37 cellular contexts compared by ENCODE assay signal in the genomic region with DNA sequence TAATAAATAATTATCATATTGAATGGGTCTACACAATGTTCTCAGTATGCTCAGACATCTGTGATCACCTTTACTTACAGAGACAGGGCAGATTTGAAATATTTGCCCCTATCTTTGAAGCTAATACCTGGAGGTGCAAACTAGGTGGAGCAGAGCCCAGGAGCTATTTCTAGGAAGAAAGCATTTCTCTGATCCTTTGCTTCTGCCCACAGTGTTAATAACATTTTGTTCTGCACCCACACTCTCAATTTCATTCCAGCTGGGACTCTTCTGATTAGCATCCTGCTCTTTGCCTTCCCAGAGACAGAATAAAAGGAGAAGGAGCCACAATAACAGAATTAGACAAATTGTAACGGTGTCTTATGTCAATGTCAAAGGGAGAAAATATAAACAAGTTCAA.
"Had no signal": no experiment of that assay in that cellular context is flagged by ENCODE, and none has a peak within 500 bp of the region (broad histone marks: within the 10 kb centered on the region; RNA-seq: fewer than 3 reads in every experiment).

No MANE protein-coding gene starts in this region.

- H3K36me3 Mint-ChIP-seq: activated naive CD4-positive, alpha-beta T cell treated with anti-CD3 and anti-CD28 coated beads, Interleukin-2, amount 10 ng/mL, durations not matched to agents 7 days and 5 days; activated naive CD4-positive, alpha-beta T cell treated with anti-CD3 and anti-CD28 coated beads, Interleukin-2, amount 50 U/mL, for 24 hours; activated naive CD4-positive, alpha-beta T cell treated with anti-CD3 and anti-CD28 coated beads, Interleukin-2, amount 50 U/mL, for 72 hours; activated naive CD8-positive, alpha-beta T cell; activated naive CD8-positive, alpha-beta T cell treated with anti-CD3 and anti-CD28 coated beads for 36 hours; activated naive CD8-positive, alpha-beta T cell treated with anti-CD3 and anti-CD28 coated beads, Interleukin-2, amount 10 ng/mL, durations not matched to agents 7 days and 5 days; brain had no signal

- ATAC-seq: activated naive CD4-positive, alpha-beta T cell treated with anti-CD3 and anti-CD28 coated beads, Interleukin-2, amount 50 U/mL, for 72 hours; activated naive CD8-positive, alpha-beta T cell treated with anti-CD3 and anti-CD28 coated beads, Interleukin-2, amount 50 U/mL, for 24 hours; activated T-cell treated with anti-CD3 and anti-CD28 coated beads, Interleukin-2, amount 50 U/mL, for 4 hours; activated T-cell treated with anti-CD3 and anti-CD28 coated beads, Interleukin-2, amount 50 U/mL, for 72 hours; activated T-helper 17 cell treated with anti-CD3 and anti-CD28 coated beads, Interleukin-2, amount 50 U/mL, for 72 hours; body of pancreas had no signal

- H3K4me3 Mint-ChIP-seq: activated naive CD4-positive, alpha-beta T cell treated with anti-CD3 and anti-CD28 coated beads for 36 hours; activated naive CD4-positive, alpha-beta T cell treated with anti-CD3 and anti-CD28 coated beads, Interleukin-2, amount 10 ng/mL, durations not matched to agents 7 days and 5 days; activated naive CD4-positive, alpha-beta T cell treated with anti-CD3 and anti-CD28 coated beads, Interleukin-2, amount 50 U/mL, for 24 hours; activated naive CD8-positive, alpha-beta T cell; activated naive CD8-positive, alpha-beta T cell treated with anti-CD3 and anti-CD28 coated beads for 36 hours; activated naive CD8-positive, alpha-beta T cell treated with anti-CD3 and anti-CD28 coated beads, Interleukin-2, amount 10 ng/mL, durations not matched to agents 7 days and 5 days; activated naive CD8-positive, alpha-beta T cell treated with anti-CD3 and anti-CD28 coated beads, Interleukin-2, amount 50 U/mL, for 24 hours; activated T-cell treated with anti-CD3 and anti-CD28 coated beads, Interleukin-2, amount 50 U/mL, for 24 hours; activated T-cell treated with anti-CD3 and anti-CD28 coated beads, Interleukin-2, amount 50 U/mL, for 4 hours; activated T-cell treated with anti-CD3 and anti-CD28 coated beads, Interleukin-2, amount 50 U/mL, for 72 hours; activated T-helper 1 cell treated with anti-CD3 and anti-CD28 coated beads, Interleukin-12 subunit alpha, Interleukin-12 subunit beta, Interleukin-2, Interleukin-4 antibody, amounts not matched to agents 30 ng/mL and 10 ng/mL and 1 ng/mL, durations not matched to agents 14 hours and 24 hours and 36 hours; activated T-helper 17 cell treated with anti-CD3 and anti-CD28 coated beads, Interleukin-2, amount 50 U/mL, for 72 hours; brain; central memory CD8-positive, alpha-beta T cell had no signal

- H3K4me1 Mint-ChIP-seq: activated naive CD4-positive, alpha-beta T cell treated with anti-CD3 and anti-CD28 coated beads, Interleukin-2, amount 10 ng/mL, durations not matched to agents 7 days and 5 days; activated naive CD4-positive, alpha-beta T cell treated with anti-CD3 and anti-CD28 coated beads, Interleukin-2, amount 50 U/mL, for 24 hours; activated naive CD8-positive, alpha-beta T cell treated with anti-CD3 and anti-CD28 coated beads for 36 hours; activated naive CD8-positive, alpha-beta T cell treated with anti-CD3 and anti-CD28 coated beads, Interleukin-2, amount 10 ng/mL, durations not matched to agents 7 days and 5 days; activated naive CD8-positive, alpha-beta T cell treated with anti-CD3 and anti-CD28 coated beads, Interleukin-2, amount 50 U/mL, for 24 hours; activated T-helper 17 cell treated with anti-CD3 and anti-CD28 coated beads, Interleukin-2, amount 50 U/mL, for 72 hours; brain; central memory CD8-positive, alpha-beta T cell had no signal

- H3K27ac Mint-ChIP-seq: activated naive CD4-positive, alpha-beta T cell treated with anti-CD3 and anti-CD28 coated beads for 36 hours; activated naive CD4-positive, alpha-beta T cell treated with anti-CD3 and anti-CD28 coated beads, Interleukin-2, amount 10 ng/mL, durations not matched to agents 7 days and 5 days; activated naive CD4-positive, alpha-beta T cell treated with anti-CD3 and anti-CD28 coated beads, Interleukin-2, amount 50 U/mL, for 72 hours; activated naive CD8-positive, alpha-beta T cell; activated naive CD8-positive, alpha-beta T cell treated with anti-CD3 and anti-CD28 coated beads for 36 hours; activated naive CD8-positive, alpha-beta T cell treated with anti-CD3 and anti-CD28 coated beads, Interleukin-2, amount 10 ng/mL, durations not matched to agents 7 days and 5 days; activated naive CD8-positive, alpha-beta T cell treated with anti-CD3 and anti-CD28 coated beads, Interleukin-2, amount 50 U/mL, for 24 hours; activated T-cell treated with anti-CD3 and anti-CD28 coated beads, Interleukin-2, amount 50 U/mL, for 24 hours; activated T-cell treated with anti-CD3 and anti-CD28 coated beads, Interleukin-2, amount 50 U/mL, for 72 hours; activated T-helper 1 cell treated with anti-CD3 and anti-CD28 coated beads, Interleukin-12 subunit alpha, Interleukin-12 subunit beta, Interleukin-2, Interleukin-4 antibody, amounts not matched to agents 30 ng/mL and 10 ng/mL and 1 ng/mL, durations not matched to agents 14 hours and 24 hours and 36 hours; activated T-helper 17 cell treated with anti-CD3 and anti-CD28 coated beads, Interleukin-2, amount 50 U/mL, for 72 hours; activated T-helper 2 cell treated with anti-CD3 and anti-CD28 coated beads, Interferon-gamma antibody, Interleukin-2, Interleukin-4, amounts not matched to agents 10 μg/mL and 5 μg/mL and 100 μg/mL, durations not matched to agents 14 hours and 24 hours and 36 hours; brain had no signal

- H3K27me3 Mint-ChIP-seq: activated naive CD4-positive, alpha-beta T cell treated with anti-CD3 and anti-CD28 coated beads, Interleukin-2, amount 10 ng/mL, durations not matched to agents 7 days and 5 days; activated naive CD8-positive, alpha-beta T cell treated with anti-CD3 and anti-CD28 coated beads, Interleukin-2, amount 10 ng/mL, durations not matched to agents 7 days and 5 days; activated naive CD8-positive, alpha-beta T cell treated with anti-CD3 and anti-CD28 coated beads, Interleukin-2, amount 50 U/mL, for 24 hours; activated T-cell treated with anti-CD3 and anti-CD28 coated beads, Interleukin-2, amount 50 U/mL, for 24 hours; activated T-helper 17 cell treated with anti-CD3 and anti-CD28 coated beads, Interleukin-2, amount 50 U/mL, for 72 hours; central memory CD8-positive, alpha-beta T cell had no signal

- DNase-seq: activated effector memory CD4-positive, alpha-beta T cell treated with anti-CD3 and anti-CD28 coated beads, Interleukin-2, amount 50 U/mL, for 16 hours; activated effector memory CD4-positive, alpha-beta T cell treated with Interleukin-2 at 50 U/mL for 16 hours; activated gamma-delta T cell; activated gamma-delta T cell treated with Interleukin-2 at 50 U/mL for 16 hours; activated naive CD4-positive, alpha-beta T cell; activated naive CD4-positive, alpha-beta T cell treated with anti-CD3 and anti-CD28 coated beads for 36 hours; activated naive CD4-positive, alpha-beta T cell treated with anti-CD3 and anti-CD28 coated beads, Interleukin-2, amount 10 ng/mL, durations not matched to agents 7 days and 5 days; activated naive CD4-positive, alpha-beta T cell treated with anti-CD3 and anti-CD28 coated beads, Interleukin-2, amount 50 U/mL, for 16 hours; activated naive CD4-positive, alpha-beta T cell treated with Interleukin-2 at 50 U/mL for 16 hours; activated naive CD8-positive, alpha-beta T cell treated with anti-CD3 and anti-CD28 coated beads for 36 hours; activated naive CD8-positive, alpha-beta T cell treated with anti-CD3 and anti-CD28 coated beads, Interleukin-2, amount 10 ng/mL, durations not matched to agents 7 days and 5 days; activated naive CD8-positive, alpha-beta T cell treated with anti-CD3 and anti-CD28 coated beads, Interleukin-2, amount 50 U/mL, for 24 hours; activated T-cell treated with anti-CD3 and anti-CD28 coated beads, Interleukin-2, amount 50 U/mL, for 1 hour; activated T-cell treated with anti-CD3 and anti-CD28 coated beads, Interleukin-2, amount 50 U/mL, for 24 hours; activated T-cell treated with anti-CD3 and anti-CD28 coated beads, Interleukin-2, amount 50 U/mL, for 4 hours; activated T-cell treated with anti-CD3 and anti-CD28 coated beads, Interleukin-2, amount 50 U/mL, for 48 hours; activated T-cell treated with anti-CD3 and anti-CD28 coated beads, Interleukin-2, amount 50 U/mL, for 72 hours; adrenal gland; amniotic stem cell; amygdala; anterior cingulate cortex; aorta; body of pancreas; brain microvascular endothelial cell; central memory CD4-positive, alpha-beta T cell; cerebellar nuclear complex had no signal

- H3K27ac ChIP-seq: adrenal gland, ascending aorta, body of pancreas, brain microvascular endothelial cell, breast epithelium, cardiac muscle cell had no signal

- H3K9me3 Mint-ChIP-seq: activated naive CD4-positive, alpha-beta T cell treated with anti-CD3 and anti-CD28 coated beads for 36 hours; activated naive CD4-positive, alpha-beta T cell treated with anti-CD3 and anti-CD28 coated beads, Interleukin-2, amount 10 ng/mL, durations not matched to agents 7 days and 5 days; activated naive CD4-positive, alpha-beta T cell treated with anti-CD3 and anti-CD28 coated beads, Interleukin-2, amount 50 U/mL, for 24 hours; activated naive CD4-positive, alpha-beta T cell treated with anti-CD3 and anti-CD28 coated beads, Interleukin-2, amount 50 U/mL, for 72 hours; activated naive CD8-positive, alpha-beta T cell treated with anti-CD3 and anti-CD28 coated beads for 36 hours; activated naive CD8-positive, alpha-beta T cell treated with anti-CD3 and anti-CD28 coated beads, Interleukin-2, amount 10 ng/mL, durations not matched to agents 7 days and 5 days; activated naive CD8-positive, alpha-beta T cell treated with anti-CD3 and anti-CD28 coated beads, Interleukin-2, amount 50 U/mL, for 24 hours; activated T-cell treated with anti-CD3 and anti-CD28 coated beads, Interleukin-2, amount 50 U/mL, for 24 hours; activated T-cell treated with anti-CD3 and anti-CD28 coated beads, Interleukin-2, amount 50 U/mL, for 4 hours; activated T-cell treated with anti-CD3 and anti-CD28 coated beads, Interleukin-2, amount 50 U/mL, for 72 hours; activated T-helper 1 cell treated with anti-CD3 and anti-CD28 coated beads, Interleukin-12 subunit alpha, Interleukin-12 subunit beta, Interleukin-2, Interleukin-4 antibody, amounts not matched to agents 30 ng/mL and 10 ng/mL and 1 ng/mL, durations not matched to agents 14 hours and 24 hours and 36 hours; activated T-helper 17 cell treated with anti-CD3 and anti-CD28 coated beads, Interleukin-2, amount 50 U/mL, for 72 hours; activated T-helper 2 cell treated with anti-CD3 and anti-CD28 coated beads, Interferon-gamma antibody, Interleukin-2, Interleukin-4, amounts not matched to agents 10 μg/mL and 5 μg/mL and 100 μg/mL, durations not matched to agents 14 hours and 24 hours and 36 hours; brain; central memory CD8-positive, alpha-beta T cell had no signal
